In the genomic region with DNA sequence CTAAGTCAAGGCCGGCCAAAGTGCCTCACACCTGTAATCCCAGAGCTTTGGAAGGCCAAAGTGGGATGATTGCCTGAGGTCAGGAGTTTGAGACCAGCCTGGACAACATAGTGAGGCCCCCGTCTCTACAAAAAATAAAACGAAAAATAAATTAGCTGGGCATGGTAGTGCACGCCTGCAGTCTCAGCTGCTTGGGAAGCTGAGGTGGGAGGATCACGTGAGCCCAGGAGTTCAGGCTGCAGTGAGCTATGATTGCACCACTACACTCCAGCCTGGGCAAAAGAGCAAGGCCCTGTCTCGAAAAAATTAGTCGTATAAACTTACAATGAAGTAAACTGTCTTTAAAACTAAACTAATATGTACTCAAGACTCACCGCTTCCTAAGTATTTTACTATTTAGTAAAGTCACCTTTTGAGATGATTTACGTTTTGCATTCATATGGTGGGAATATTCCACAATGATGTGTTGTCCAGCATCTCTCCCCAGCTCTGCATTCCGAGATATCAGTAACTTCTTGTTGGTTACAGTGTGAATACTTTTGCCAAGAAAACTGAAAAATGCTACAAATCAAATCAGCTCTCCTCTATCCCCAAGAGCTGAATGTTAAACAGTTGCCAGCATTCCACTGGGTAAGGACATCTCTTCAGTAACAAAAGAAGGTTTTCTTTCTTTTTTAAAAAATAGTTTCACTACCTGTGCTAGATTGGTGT, we compare ENCODE assay signal across 1 cellular context.
TF ChIP-seq lines count a peak whose summit lies in the region.

No MANE protein-coding gene starts in this region.

TF ChIP-seq in GM23338, 12 proteins besides CTCF, POLR2A, EP300 and RAD21:
- TF ChIP-seq, protein P1, sequence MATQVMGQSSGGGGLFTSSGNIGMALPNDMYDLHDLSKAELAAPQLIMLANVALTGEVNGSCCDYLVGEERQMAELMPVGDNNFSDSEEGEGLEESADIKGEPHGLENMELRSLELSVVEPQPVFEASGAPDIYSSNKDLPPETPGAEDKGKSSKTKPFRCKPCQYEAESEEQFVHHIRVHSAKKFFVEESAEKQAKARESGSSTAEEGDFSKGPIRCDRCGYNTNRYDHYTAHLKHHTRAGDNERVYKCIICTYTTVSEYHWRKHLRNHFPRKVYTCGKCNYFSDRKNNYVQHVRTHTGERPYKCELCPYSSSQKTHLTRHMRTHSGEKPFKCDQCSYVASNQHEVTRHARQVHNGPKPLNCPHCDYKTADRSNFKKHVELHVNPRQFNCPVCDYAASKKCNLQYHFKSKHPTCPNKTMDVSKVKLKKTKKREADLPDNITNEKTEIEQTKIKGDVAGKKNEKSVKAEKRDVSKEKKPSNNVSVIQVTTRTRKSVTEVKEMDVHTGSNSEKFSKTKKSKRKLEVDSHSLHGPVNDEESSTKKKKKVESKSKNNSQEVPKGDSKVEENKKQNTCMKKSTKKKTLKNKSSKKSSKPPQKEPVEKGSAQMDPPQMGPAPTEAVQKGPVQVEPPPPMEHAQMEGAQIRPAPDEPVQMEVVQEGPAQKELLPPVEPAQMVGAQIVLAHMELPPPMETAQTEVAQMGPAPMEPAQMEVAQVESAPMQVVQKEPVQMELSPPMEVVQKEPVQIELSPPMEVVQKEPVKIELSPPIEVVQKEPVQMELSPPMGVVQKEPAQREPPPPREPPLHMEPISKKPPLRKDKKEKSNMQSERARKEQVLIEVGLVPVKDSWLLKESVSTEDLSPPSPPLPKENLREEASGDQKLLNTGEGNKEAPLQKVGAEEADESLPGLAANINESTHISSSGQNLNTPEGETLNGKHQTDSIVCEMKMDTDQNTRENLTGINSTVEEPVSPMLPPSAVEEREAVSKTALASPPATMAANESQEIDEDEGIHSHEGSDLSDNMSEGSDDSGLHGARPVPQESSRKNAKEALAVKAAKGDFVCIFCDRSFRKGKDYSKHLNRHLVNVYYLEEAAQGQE (IDR thresholded peaks at IDR 0.05; ENCODE audit: unreplicated experiment): no peak
